Comparison of ENCODE assay signal across 9 cellular contexts in genomic region chr7:73822319-73823173, GRCh38. TPM values are rescaled to one million over a fixed set of nuclear protein-coding genes. Genes with fewer than 3 reads are reported as not detected.
DNase-seq lines count a peak whose midpoint lies in the region; ATAC-seq and TF ChIP-seq lines count a peak whose summit lies in the region.
"Had no signal": no experiment of that assay in that cellular context is flagged by ENCODE, and none has a peak within 500 bp of the region (broad histone marks: within the 10 kb centered on the region; RNA-seq: fewer than 3 reads in every experiment).

No MANE protein-coding gene starts in this region.

- no peaks in the 10 kb centered on the region for H3K36me3 Mint-ChIP-seq in CD4-positive, alpha-beta T cell (ENCODE audit: low read depth)

- peaks cover 9% of the 10 kb centered on the region for H3F3A ChIP-seq in smooth muscle cell (ENCODE audit: low read depth)

- no peak overlapping the region for H2AFZ ChIP-seq in smooth muscle cell (ENCODE audit: low read depth)

- ATAC-seq in RWPE2 (ENCODE audit: low read depth): peak; percentile 96
- no peak for ATAC-seq in CD4-positive, alpha-beta T cell (ENCODE audit: poor library complexity)

- TF ChIP-seq EP300 in stomach (IDR thresholded peaks at IDR 0.05): no peak

- no peak overlapping the region for H3K27ac Mint-ChIP-seq in CD4-positive, alpha-beta T cell

- H3K36me3 ChIP-seq in RWPE2 (ENCODE audit: low read depth): no peaks in the 10 kb centered on the region
- no peaks in the 10 kb centered on the region for H3K36me3 ChIP-seq in smooth muscle cell (ENCODE audit: low read depth)
- no peaks in the 10 kb centered on the region for H3K36me3 ChIP-seq in stomach
- H3K36me3 ChIP-seq in left ventricle myocardium inferior: no peaks in the 10 kb centered on the region

- H3K9ac ChIP-seq in smooth muscle cell (ENCODE audit: low read depth): peak overlapping the region; percentile 84

- H3K4me1 Mint-ChIP-seq in CD4-positive, alpha-beta T cell (ENCODE audit: low read depth): peaks cover 26% of the 10 kb centered on the region

- peak; percentile 99 for DNase-seq in HCEC 1CT
- peak; percentile 97 for DNase-seq in RWPE2 (ENCODE audit: low spot score)
- DNase-seq in fibroblast of peridontal ligament (ENCODE audit: extremely low read depth): peak; percentile 92
- peak; percentile 42 for DNase-seq in smooth muscle cell (lab: John Stamatoyannopoulos, UW; ENCODE audit: unreplicated experiment)
- no peak for DNase-seq in GM20000 (ENCODE audit: low spot score)
- no peak for DNase-seq in stomach
- no peak for DNase-seq in CD4-positive, alpha-beta T cell
- no peak for DNase-seq in left ventricle myocardium inferior

- TF ChIP-seq CTCF in RWPE2 (IDR thresholded peaks at IDR 0.05; ENCODE audit: poor library complexity, severe bottlenecking) (no peak), smooth muscle cell (IDR thresholded peaks at IDR 0.05; ENCODE audit: borderline replicate concordance, insufficient read depth, poor library complexity, severe bottlenecking) (no peak), GM20000 (IDR thresholded peaks at IDR 0.05; ENCODE audit: extremely low read depth, missing control alignments) (no peak), stomach (IDR thresholded peaks at IDR 0.05) (no peak), left ventricle myocardium inferior (IDR thresholded peaks at IDR 0.05; ENCODE audit: borderline replicate concordance) (no peak)
- TF ChIP-seq CTCF in CD4-positive, alpha-beta T cell (IDR thresholded peaks at IDR 0.05): no peak

- H3K4me1 ChIP-seq in RWPE2 (ENCODE audit: insufficient read depth, poor library complexity, severe bottlenecking) (peaks cover 19% of the 10 kb centered on the region), smooth muscle cell (ENCODE audit: low read depth) (no peaks in the 10 kb centered on the region), stomach (peaks cover 5 to 25% (median 10%) of the 10 kb centered on the region in 4 donors), left ventricle myocardium inferior (peaks cover 3% of the 10 kb centered on the region)

- POLR2A ChIA-PET in CD4-positive, alpha-beta T cell (lab: Charles Lee): interaction anchor here (1.4 kb wide), 1 partner anchor 20 kb away, joined by 3 read pairs; the partner anchor contains the start of gene METTL27

- peak overlapping the region; percentile 55 for H3K4me2 ChIP-seq in smooth muscle cell

- H4K20me1 ChIP-seq in smooth muscle cell (ENCODE audit: low read depth): no peaks in the 10 kb centered on the region

- WGBS in smooth muscle cell (ENCODE audit: low lambda C conversion rate): 13% methylated on average over 14 of the region's 15 CpGs
- WGBS in stomach, 5 donors: 50 to 65% (median 56%) methylated on average over 15 of the region's 15 CpGs

- TF ChIP-seq POLR2A in stomach (IDR thresholded peaks at IDR 0.05): no peak

- H3K27me3 ChIP-seq in RWPE2 (ENCODE audit: insufficient read depth, poor library complexity, severe bottlenecking) (no peaks in the 10 kb centered on the region), smooth muscle cell (ENCODE audit: low read depth) (no peaks in the 10 kb centered on the region), stomach (peaks cover 0 to 14% (median 0%) of the 10 kb centered on the region in 3 donors), left ventricle myocardium inferior (ENCODE audit: low read depth) (peaks cover 38% of the 10 kb centered on the region)
- no peaks in the 10 kb centered on the region for H3K27me3 ChIP-seq in CD4-positive, alpha-beta T cell (ENCODE audit: control insufficient read depth, insufficient read depth, low read length)

- no peaks in the 10 kb centered on the region for H3K9me3 Mint-ChIP-seq in CD4-positive, alpha-beta T cell

- no peak overlapping the region for H3K4me3 ChIP-seq in RWPE2 (ENCODE audit: severe bottlenecking)
- no peak overlapping the region for H3K4me3 ChIP-seq in smooth muscle cell
- H3K4me3 ChIP-seq in stomach: no peak overlapping the region
- no peak overlapping the region for H3K4me3 ChIP-seq in left ventricle myocardium inferior

- H3K9me3 ChIP-seq in RWPE2 (ENCODE audit: severe bottlenecking) (no peaks in the 10 kb centered on the region), smooth muscle cell (replicated peaks; ENCODE audit: low read depth) (no peaks in the 10 kb centered on the region), stomach (no peaks in the 10 kb centered on the region), left ventricle myocardium inferior (replicated peaks) (no peaks in the 10 kb centered on the region)
- no peaks in the 10 kb centered on the region for H3K9me3 ChIP-seq in CD4-positive, alpha-beta T cell (ENCODE audit: control insufficient read depth, low read length)

- intact Hi-C loops in stomach (cut with DNase I; ENCODE audit: low total_unique reads): no loop called here
- intact Hi-C loops in CD4-positive, alpha-beta T cell (cut with DNase I, micrococcal nuclease): no loop called here
- intact Hi-C loops in left ventricle myocardium inferior (cut with micrococcal nuclease): no loop called here

- CTCF ChIA-PET in CD4-positive, alpha-beta T cell (lab: Charles Lee): no interaction called here

- H3K79me2 ChIP-seq in smooth muscle cell (ENCODE audit: low read depth): no peaks in the 10 kb centered on the region

- peak overlapping the region; percentile 66 for H3K27ac ChIP-seq in RWPE2 (ENCODE audit: poor library complexity, severe bottlenecking)
- H3K27ac ChIP-seq in smooth muscle cell (ENCODE audit: low read depth): peak overlapping the region; percentile 96
- no peak overlapping the region for H3K27ac ChIP-seq in stomach
- H3K27ac ChIP-seq in CD4-positive, alpha-beta T cell (ENCODE audit: low read depth, low read length): no peak overlapping the region
- H3K27ac ChIP-seq in left ventricle myocardium inferior (replicated peaks): no peak overlapping the region

- H3K4me3 Mint-ChIP-seq in CD4-positive, alpha-beta T cell: no peak overlapping the region

- peaks cover 4% of the 10 kb centered on the region for H3K27me3 Mint-ChIP-seq in CD4-positive, alpha-beta T cell

RNA-seq across cellular contexts. Expression of gene CLDN4, which starts 8.2 kb away (rescaled TPM):
- total RNA-seq in smooth muscle cell (83.7 and 109 TPM in 2 replicates), stomach (100 to 1,000 TPM in 1 of 5 donors, 10 to 100 TPM in 3, not detected in 1; 15.6 to 523 (median 17.3) TPM), left ventricle myocardium inferior (0.27 TPM)
- polyA plus RNA-seq in smooth muscle cell (63.5 and 429 TPM in 2 replicates), stomach (10 to 100 TPM in 2 of 3 donors, 1 to 10 TPM in 1; 2.4 to 51.2 (median 36.1) TPM)
- under 1 TPM; 0.05 to 0.14 TPM for total RNA-seq in CD4-positive, alpha-beta T cell

RNA-seq across cellular contexts. Expression of gene METTL27, which starts 19.8 kb away (rescaled TPM):
- total RNA-seq in smooth muscle cell (0.22 and 0.54 TPM in 2 replicates), stomach (1 to 10 TPM in 2 of 5 donors, under 1 TPM in 1, not detected in 2; 0.87 to 4.8 (median 3.0) TPM), left ventricle myocardium inferior (0.44 TPM)
- polyA plus RNA-seq in smooth muscle cell (4.1 and 4.5 TPM in 2 replicates), stomach (under 1 TPM in 1 of 3 donors, not detected in 2; 0.80 TPM)
- total RNA-seq in CD4-positive, alpha-beta T cell: 1 to 10 TPM; 1.6 to 2.1 TPM

RNA-seq across cellular contexts. Expression of gene TMEM270, which starts 38.4 kb away (rescaled TPM):
- total RNA-seq in smooth muscle cell: not detected in 2 replicates
- polyA plus RNA-seq in smooth muscle cell: not detected in 2 replicates
- total RNA-seq in stomach: not detected
- not detected for polyA plus RNA-seq in stomach
- not detected for total RNA-seq in CD4-positive, alpha-beta T cell
- total RNA-seq in left ventricle myocardium inferior: not detected
- total RNA-seq: dermis microvascular lymphatic vessel endothelial cell had no signal

RNA-seq across cellular contexts. Expression of gene CLDN3, which starts 52.5 kb away (rescaled TPM):
- total RNA-seq in smooth muscle cell (not detected in 2 replicates), stomach (1,000 to 10,000 TPM in 1 of 5 donors, 1 to 10 TPM in 2, under 1 TPM in 1, not detected in 1; 0.45 to 1,550 (median 2.2) TPM), left ventricle myocardium inferior (not detected)
- polyA plus RNA-seq in smooth muscle cell (0.16 and 1.8 TPM in 2 replicates), stomach (1 to 10 TPM in 1 of 3 donors, under 1 TPM in 1, not detected in 1; 0.62 to 1.4 TPM)
- total RNA-seq in CD4-positive, alpha-beta T cell: not detected

Comparison
In these comparisons a context has a peak if more than half of its experiments do, and no peak if none do; other contexts are left out.
1. DNase-seq: peak in HCEC 1CT (single experiment), RWPE2 (single experiment), fibroblast of peridontal ligament (single experiment) and smooth muscle cell (single experiment); none in GM20000 (single experiment), stomach (single experiment), CD4-positive, alpha-beta T cell (0 of 10) and left ventricle myocardium inferior (single experiment).
2. H3K27ac ChIP-seq: peak in RWPE2 (single experiment) and smooth muscle cell (single experiment); none in stomach (0 of 5), CD4-positive, alpha-beta T cell (single experiment) and left ventricle myocardium inferior (single experiment).